8 cellular contexts compared by ENCODE assay signal in genomic region chr11:68040121-68040956, GRCh38. TPM values are rescaled to one million over a fixed set of nuclear protein-coding genes. Genes with fewer than 3 reads are reported as not detected.
DNase-seq lines count a peak whose midpoint lies in the region; ATAC-seq and TF ChIP-seq lines count a peak whose summit lies in the region.

No MANE protein-coding gene starts in this region.

- no peaks in the 10 kb centered on the region for H3K9me3 ChIP-seq in endodermal cell (ENCODE audit: control insufficient read depth, low read length)
- no peaks in the 10 kb centered on the region for H3K9me3 ChIP-seq in mucosa of rectum (ENCODE audit: control insufficient read depth in 2 of 2, low read length in 2 of 2)
- H3K9me3 ChIP-seq in transverse colon: no peaks in the 10 kb centered on the region

- peak; percentile 44 for ATAC-seq in GM21576 (IDR thresholded peaks at IDR 0.05; ENCODE audit: unreplicated experiment)

- TF ChIP-seq CTCF in endodermal cell (conservative IDR thresholded peaks at IDR 0.05) (no peak), transverse colon (IDR thresholded peaks at IDR 0.05) (no peak)

- in situ Hi-C loops in transverse colon (cut with MboI; ENCODE audit: low pct_ligation_motif_present in 1 of 4, low pct_unique_long_range_greater_than_20kb in 1 of 4, low sequenced_read_pairs in 3 of 4): no loop called here

- H3K4me1 ChIP-seq in endodermal cell (ENCODE audit: control insufficient read depth, insufficient read depth, low read length) (peaks cover 9% of the 10 kb centered on the region), mucosa of rectum (ENCODE audit: control insufficient read depth in 2 of 2, insufficient read depth in 2 of 2, low read length in 2 of 2) (peaks cover 31 to 36% of the 10 kb centered on the region in 2 donors), transverse colon (peaks cover 17 to 50% (median 34%) of the 10 kb centered on the region in 4 donors)

- peaks cover 6% of the 10 kb centered on the region for H3K36me3 Mint-ChIP-seq in activated CD4-positive, alpha-beta T cell treated with anti-CD3 and anti-CD28 coated beads, Interleukin-2, amount 10 ng/mL, durations not matched to agents 7 days and 5 days (ENCODE audit: low read depth)
- peaks cover 2% of the 10 kb centered on the region for H3K36me3 Mint-ChIP-seq in endodermal cell (ENCODE audit: low read depth)

- no peaks in the 10 kb centered on the region for H3K27me3 Mint-ChIP-seq in activated CD4-positive, alpha-beta T cell treated with anti-CD3 and anti-CD28 coated beads, Interleukin-2, amount 10 ng/mL, durations not matched to agents 7 days and 5 days
- no peaks in the 10 kb centered on the region for H3K27me3 Mint-ChIP-seq in endodermal cell (ENCODE audit: insufficient read depth)

- H3K36me3 ChIP-seq in endodermal cell (ENCODE audit: control insufficient read depth, insufficient read depth, low read length): no peaks in the 10 kb centered on the region
- H3K36me3 ChIP-seq in mucosa of rectum (ENCODE audit: control insufficient read depth in 2 of 2, insufficient read depth in 2 of 2, low read length in 2 of 2): peaks cover 9 to 19% of the 10 kb centered on the region in 2 donors
- peaks cover 0 to 10% (median 2%) of the 10 kb centered on the region in 4 donors for H3K36me3 ChIP-seq in transverse colon

- no peak overlapping the region for H3K4me3 ChIP-seq in endodermal cell (ENCODE audit: low read length)
- H3K4me3 ChIP-seq in mucosa of rectum (ENCODE audit: low read length in 2 of 2): peak overlapping the region; percentile 80 to 84
- H3K4me3 ChIP-seq in transverse colon: peak overlapping the region; percentile 46 to 74 (median 65)

- peak; percentile 51 for TF ChIP-seq POLR2A in transverse colon (IDR thresholded peaks at IDR 0.05)

- 71 to 87% methylated on average over 10 to 21 of the region's 21 CpGs for WGBS in endodermal cell (ENCODE audit: insufficient coverage in 1 of 2, insufficient read length in 1 of 2), 2 experiments
- whole genome bisulfite sequencing in transverse colon (ENCODE audit: low coverage in 1 of 2), 2 donors: 8% methylated on average over 21 of the region's 21 CpGs; no CpG with 5 or more reads in 1 of the 2 donors

- H3K4me3 Mint-ChIP-seq in activated CD4-positive, alpha-beta T cell treated with anti-CD3 and anti-CD28 coated beads, Interleukin-2, amount 10 ng/mL, durations not matched to agents 7 days and 5 days: peak overlapping the region; percentile 83
- H3K4me3 Mint-ChIP-seq in endodermal cell: peak overlapping the region; percentile 52

- TF ChIP-seq EP300 in transverse colon (IDR thresholded peaks at IDR 0.05; ENCODE audit: low read depth): no peak

- DNase-seq in DMS153 treated with DMSO at 0.1 percent for 48 hours (lab: John Stamatoyannopoulos, UW; ENCODE audit: unreplicated experiment): peak; percentile 54
- peak; percentile 41 for DNase-seq in NCI-H1436 (lab: John Stamatoyannopoulos, UW)
- DNase-seq in activated CD4-positive, alpha-beta T cell treated with anti-CD3 and anti-CD28 coated beads, Interleukin-2, amount 10 ng/mL, durations not matched to agents 7 days and 5 days: peak; percentile 65
- DNase-seq in endodermal cell: peak; percentile 90
- DNase-seq in transverse colon: peak; percentile 68
- no peak for DNase-seq in NCI-H128 (lab: John Stamatoyannopoulos, UW; ENCODE audit: unreplicated experiment)

- H3K27me3 ChIP-seq in endodermal cell (ENCODE audit: control insufficient read depth, insufficient read depth, low read length, poor library complexity, severe bottlenecking): no peaks in the 10 kb centered on the region
- H3K27me3 ChIP-seq in mucosa of rectum (ENCODE audit: control insufficient read depth in 2 of 2, insufficient read depth in 2 of 2, low read length in 2 of 2): no peaks in the 10 kb centered on the region
- no peaks in the 10 kb centered on the region for H3K27me3 ChIP-seq in transverse colon

- peaks cover 30% of the 10 kb centered on the region for H3K4me1 Mint-ChIP-seq in activated CD4-positive, alpha-beta T cell treated with anti-CD3 and anti-CD28 coated beads, Interleukin-2, amount 10 ng/mL, durations not matched to agents 7 days and 5 days
- H3K4me1 Mint-ChIP-seq in endodermal cell: peaks cover 3% of the 10 kb centered on the region

- CTCF ChIA-PET in activated CD4-positive, alpha-beta T cell treated with anti-CD3 and anti-CD28 coated beads, Interleukin-2, amount 10 ng/mL, durations not matched to agents 7 days and 5 days (lab: Charles Lee): interaction anchor here (0.8 kb wide), 1 partner anchor 18 kb away, joined by 3 read pairs; no protein-coding TSS in a partner anchor

- no peak overlapping the region for H3K27ac ChIP-seq in endodermal cell (ENCODE audit: low read depth, low read length)
- peak overlapping the region; percentile 90 for H3K27ac ChIP-seq in mucosa of rectum (ENCODE audit: low read depth in 2 of 2, low read length in 2 of 2)
- peak overlapping the region; percentile 86 to 93 (median 90) for H3K27ac ChIP-seq in transverse colon

- peak overlapping the region; percentile 90 for H3K27ac Mint-ChIP-seq in activated CD4-positive, alpha-beta T cell treated with anti-CD3 and anti-CD28 coated beads, Interleukin-2, amount 10 ng/mL, durations not matched to agents 7 days and 5 days
- peak overlapping the region; percentile 61 for H3K27ac Mint-ChIP-seq in endodermal cell

- no peaks in the 10 kb centered on the region for H3K9me3 Mint-ChIP-seq in activated CD4-positive, alpha-beta T cell treated with anti-CD3 and anti-CD28 coated beads, Interleukin-2, amount 10 ng/mL, durations not matched to agents 7 days and 5 days
- no peaks in the 10 kb centered on the region for H3K9me3 Mint-ChIP-seq in endodermal cell

- no peak overlapping the region for H3K9ac ChIP-seq in endodermal cell (ENCODE audit: extremely low read depth, low read length, poor library complexity, severe bottlenecking)
- H3K9ac ChIP-seq in mucosa of rectum (ENCODE audit: low read depth in 1 of 2, low read length in 2 of 2): peak overlapping the region; percentile 72 to 97

- intact Hi-C loops in transverse colon (cut with DNase I; ENCODE audit: low total_unique reads): no loop called here

- POLR2A ChIA-PET in activated CD4-positive, alpha-beta T cell treated with anti-CD3 and anti-CD28 coated beads, Interleukin-2, amount 10 ng/mL, durations not matched to agents 7 days and 5 days (lab: Charles Lee): no interaction called here

RNA-seq across cellular contexts. Expression of gene TCIRG1, which starts 1.5 kb away (rescaled TPM):
- total RNA-seq in activated CD4-positive, alpha-beta T cell treated with anti-CD3 and anti-CD28 coated beads, Interleukin-2, amount 10 ng/mL, durations not matched to agents 7 days and 5 days: 100 to 1,000 TPM; 286 to 316 TPM
- 10 to 100 TPM; 61.6 to 70.4 TPM for total RNA-seq in endodermal cell
- 19.0 TPM for polyA plus RNA-seq in endodermal cell (2013, experiment 1 of 2)
- 18.5 TPM for polyA plus RNA-seq in endodermal cell (2013, experiment 2 of 2)
- total RNA-seq in transverse colon: 100 to 1,000 TPM; 260 to 697 (median 380) TPM

RNA-seq across cellular contexts. Expression of gene NDUFS8, which starts 9.9 kb away (rescaled TPM):
- 100 to 1,000 TPM; 116 to 138 TPM for total RNA-seq in activated CD4-positive, alpha-beta T cell treated with anti-CD3 and anti-CD28 coated beads, Interleukin-2, amount 10 ng/mL, durations not matched to agents 7 days and 5 days
- total RNA-seq in endodermal cell: 100 to 1,000 TPM; 150 to 168 TPM
- polyA plus RNA-seq in endodermal cell (2013, experiment 1 of 2): 151 TPM
- 145 TPM for polyA plus RNA-seq in endodermal cell (2013, experiment 2 of 2)
- 100 to 1,000 TPM; 155 to 226 (median 188) TPM for total RNA-seq in transverse colon

RNA-seq across cellular contexts. Expression of gene ALDH3B1, which starts 30.2 kb away (rescaled TPM):
- under 1 TPM in 1 of 2 experiments, not detected in 1; 0.15 TPM for total RNA-seq in activated CD4-positive, alpha-beta T cell treated with anti-CD3 and anti-CD28 coated beads, Interleukin-2, amount 10 ng/mL, durations not matched to agents 7 days and 5 days
- total RNA-seq in endodermal cell (under 1 TPM in 1 of 2 donors, not detected in 1; 0.11 TPM), transverse colon (10 to 100 TPM; 12.1 to 14.9 (median 13.5) TPM)
- polyA plus RNA-seq in endodermal cell (2013, experiment 1 of 2): 0.64 TPM
- polyA plus RNA-seq in endodermal cell (2013, experiment 2 of 2): 0.41 TPM

RNA-seq across cellular contexts. Expression of gene UNC93B1, which starts 36.4 kb away (rescaled TPM):
- total RNA-seq in activated CD4-positive, alpha-beta T cell treated with anti-CD3 and anti-CD28 coated beads, Interleukin-2, amount 10 ng/mL, durations not matched to agents 7 days and 5 days: 10 to 100 TPM; 32.6 to 34.3 TPM
- total RNA-seq in endodermal cell (10 to 100 TPM; 27.1 to 32.0 TPM), transverse colon (10 to 100 TPM; 32.2 to 67.7 (median 54.7) TPM)
- 13.6 TPM for polyA plus RNA-seq in endodermal cell (2013, experiment 1 of 2)
- 10.8 TPM for polyA plus RNA-seq in endodermal cell (2013, experiment 2 of 2)

Comparison
In these comparisons a context has a peak if more than half of its experiments do, and no peak if none do; other contexts are left out.
1. RNA of gene ALDH3B1, which starts 30.2 kb away (total RNA-seq): 12.1 to 14.9 TPM in transverse colon; 0.15 TPM in activated CD4-positive, alpha-beta T cell treated with anti-CD3 and anti-CD28 coated beads, Interleukin-2, amount 10 ng/mL, durations not matched to agents 7 days and 5 days and 0.11 TPM in endodermal cell; every median in the first group is over 10 times any median in the second.